14 cellular contexts compared by ENCODE assay signal in genomic region chr1:48684381-48684780, GRCh38.
DNase-seq lines count a peak whose midpoint lies in the region; ATAC-seq and TF ChIP-seq lines count a peak whose summit lies in the region.
"Had no signal": no experiment of that assay in that cellular context is flagged by ENCODE, and none has a peak within 500 bp of the region (broad histone marks: within the 10 kb centered on the region; RNA-seq: fewer than 3 reads in every experiment).

No MANE protein-coding gene starts in this region.

- no peaks in the 10 kb centered on the region for H3K4me1 ChIP-seq in breast epithelium
- H3K4me1 ChIP-seq in mammary epithelial cell (ENCODE audit: insufficient read depth, low read length) = peaks cover 5% of the 10 kb centered on the region
- H3K4me1 ChIP-seq in osteoblast (ENCODE audit: insufficient read depth, low read length) = no peaks in the 10 kb centered on the region

- no peaks in the 10 kb centered on the region for H3K27me3 ChIP-seq in breast epithelium
- H3K27me3 ChIP-seq in mammary epithelial cell (ENCODE audit: insufficient read depth, low read length) = no peaks in the 10 kb centered on the region
- no peaks in the 10 kb centered on the region for H3K27me3 ChIP-seq in osteoblast (ENCODE audit: insufficient read depth, low read length)

- H3K27ac Mint-ChIP-seq in glutamatergic neuron (ENCODE audit: unreplicated experiment) = peak overlapping the region; percentile 93
- H3K27ac Mint-ChIP-seq in activated CD8-positive, alpha-beta T cell treated with anti-CD3 and anti-CD28 coated beads for 36 hours = no peak overlapping the region
- H3K27ac Mint-ChIP-seq in activated CD8-positive, alpha-beta memory T cell treated with anti-CD3 and anti-CD28 coated beads, Interleukin-2, amount 10 ng/mL, durations not matched to agents 7 days and 5 days = no peak overlapping the region
- H3K27ac Mint-ChIP-seq: B cell; CD4-positive, alpha-beta T cell; GM23338 had no signal

- H4K20me1 ChIP-seq in mammary epithelial cell (ENCODE audit: insufficient read depth, low read length) (no peaks in the 10 kb centered on the region), osteoblast (ENCODE audit: insufficient read depth, low read length) (no peaks in the 10 kb centered on the region)

- H3K27me3 Mint-ChIP-seq in glutamatergic neuron (ENCODE audit: unreplicated experiment) = peaks cover 2% of the 10 kb centered on the region
- H3K27me3 Mint-ChIP-seq in activated CD8-positive, alpha-beta T cell treated with anti-CD3 and anti-CD28 coated beads for 36 hours = peaks cover 2% of the 10 kb centered on the region
- H3K27me3 Mint-ChIP-seq in activated CD8-positive, alpha-beta memory T cell treated with anti-CD3 and anti-CD28 coated beads, Interleukin-2, amount 10 ng/mL, durations not matched to agents 7 days and 5 days = no peaks in the 10 kb centered on the region
- H3K27me3 Mint-ChIP-seq: B cell had no signal

- in situ Hi-C loops in mammary epithelial cell (cut with MboI; ENCODE audit: low sequenced_read_pairs in 2 of 2) = no loop called here

- no peak for DNase-seq in breast epithelium (ENCODE audit: low spot score in 2 of 2)
- no peak for DNase-seq in mammary epithelial cell
- no peak for DNase-seq in glutamatergic neuron
- no peak for DNase-seq in sciatic nerve (ENCODE audit: low spot score)
- no peak for DNase-seq in activated CD8-positive, alpha-beta T cell treated with anti-CD3 and anti-CD28 coated beads for 36 hours
- DNase-seq in activated CD8-positive, alpha-beta memory T cell treated with anti-CD3 and anti-CD28 coated beads, Interleukin-2, amount 10 ng/mL, durations not matched to agents 7 days and 5 days = no peak
- DNase-seq in osteoblast (ENCODE audit: insufficient read length, low spot score, missing footprints) = no peak
- DNase-seq: CD4-positive, alpha-beta T cell; DND-41; GDM1; H7 had no signal

- no peak overlapping the region for H3K4me2 ChIP-seq in mammary epithelial cell (ENCODE audit: insufficient read depth, low read depth, low read length)
- no peak overlapping the region for H3K4me2 ChIP-seq in osteoblast (ENCODE audit: insufficient read depth, low read length)
- H3K4me2 ChIP-seq: GM23338 had no signal

- H3K36me3 Mint-ChIP-seq in glutamatergic neuron (ENCODE audit: unreplicated experiment) = no peaks in the 10 kb centered on the region
- H3K36me3 Mint-ChIP-seq in activated CD8-positive, alpha-beta T cell treated with anti-CD3 and anti-CD28 coated beads for 36 hours (ENCODE audit: low read depth) = no peaks in the 10 kb centered on the region
- H3K36me3 Mint-ChIP-seq in activated CD8-positive, alpha-beta memory T cell treated with anti-CD3 and anti-CD28 coated beads, Interleukin-2, amount 10 ng/mL, durations not matched to agents 7 days and 5 days = no peaks in the 10 kb centered on the region

- peaks cover 2% of the 10 kb centered on the region for H3K9me3 Mint-ChIP-seq in glutamatergic neuron (ENCODE audit: unreplicated experiment)
- no peaks in the 10 kb centered on the region for H3K9me3 Mint-ChIP-seq in activated CD8-positive, alpha-beta T cell treated with anti-CD3 and anti-CD28 coated beads for 36 hours
- no peaks in the 10 kb centered on the region for H3K9me3 Mint-ChIP-seq in activated CD8-positive, alpha-beta memory T cell treated with anti-CD3 and anti-CD28 coated beads, Interleukin-2, amount 10 ng/mL, durations not matched to agents 7 days and 5 days (ENCODE audit: low read depth)
- H3K9me3 Mint-ChIP-seq: CD4-positive, alpha-beta T cell; GM23338 had no signal

- TF ChIP-seq CTCF in breast epithelium (IDR thresholded peaks at IDR 0.05) (no peak), mammary epithelial cell (conservative IDR thresholded peaks at IDR 0.05 in 1 of 2, IDR thresholded peaks at IDR 0.05 in 1 of 2; ENCODE audit: extremely low read depth in 1 of 2, insufficient read depth in 1 of 2, low read depth in 1 of 2, low read length in 2 of 2) (no peak), glutamatergic neuron (IDR thresholded peaks at IDR 0.05; ENCODE audit: partially characterized antibody, unreplicated experiment) (no peak), osteoblast (IDR thresholded peaks at IDR 0.05; ENCODE audit: extremely low read depth, low read depth, low read length) (no peak)
- TF ChIP-seq CTCF in activated CD8-positive, alpha-beta T cell treated with anti-CD3 and anti-CD28 coated beads for 36 hours (IDR thresholded peaks at IDR 0.05) = no peak

- H3K79me2 ChIP-seq in mammary epithelial cell (ENCODE audit: insufficient read depth, low read length) (no peaks in the 10 kb centered on the region), osteoblast (ENCODE audit: insufficient read depth, low read length) (no peaks in the 10 kb centered on the region)

- H3K9ac ChIP-seq in mammary epithelial cell (ENCODE audit: insufficient read depth, low read length) = no peak overlapping the region

- peaks cover 6% of the 10 kb centered on the region for H3K4me1 Mint-ChIP-seq in glutamatergic neuron (ENCODE audit: low read depth, unreplicated experiment)
- no peaks in the 10 kb centered on the region for H3K4me1 Mint-ChIP-seq in activated CD8-positive, alpha-beta T cell treated with anti-CD3 and anti-CD28 coated beads for 36 hours (ENCODE audit: low read depth)
- no peaks in the 10 kb centered on the region for H3K4me1 Mint-ChIP-seq in activated CD8-positive, alpha-beta memory T cell treated with anti-CD3 and anti-CD28 coated beads, Interleukin-2, amount 10 ng/mL, durations not matched to agents 7 days and 5 days

- 95% methylated on average over 4 of the region's 4 CpGs for WGBS in mammary epithelial cell (ENCODE audit: low coverage, missing lambda C conversion rate)

- H3K4me3 ChIP-seq in breast epithelium (no peak overlapping the region), mammary epithelial cell (replicated peaks in 1 of 3; ENCODE audit: insufficient read depth in 1 of 3, low read depth in 2 of 3, low read length in 3 of 3) (no peak overlapping the region), osteoblast (ENCODE audit: insufficient read depth, low read length) (no peak overlapping the region)
- H3K4me3 ChIP-seq: GM23338 had no signal

- H2AFZ ChIP-seq in mammary epithelial cell (ENCODE audit: low read depth, low read length) = no peak overlapping the region
- no peak overlapping the region for H2AFZ ChIP-seq in osteoblast (ENCODE audit: low read length)
- H2AFZ ChIP-seq: GM23338 had no signal

- H3K36me3 ChIP-seq in breast epithelium (no peaks in the 10 kb centered on the region), mammary epithelial cell (ENCODE audit: insufficient read depth, low read length) (no peaks in the 10 kb centered on the region), osteoblast (ENCODE audit: insufficient read depth, low read length) (no peaks in the 10 kb centered on the region)

- no peaks in the 10 kb centered on the region for H3K9me3 ChIP-seq in breast epithelium
- H3K9me3 ChIP-seq in mammary epithelial cell (replicated peaks; ENCODE audit: insufficient read depth, low read length) = no peaks in the 10 kb centered on the region
- no peaks in the 10 kb centered on the region for H3K9me3 ChIP-seq in osteoblast (ENCODE audit: low read depth, low read length)

- dilution Hi-C loops in mammary epithelial cell (cut with HindIII; ENCODE audit: low sequenced_read_pairs) = no loop called here

- H3K4me3 Mint-ChIP-seq in glutamatergic neuron (ENCODE audit: unreplicated experiment) = no peak overlapping the region
- H3K4me3 Mint-ChIP-seq in activated CD8-positive, alpha-beta T cell treated with anti-CD3 and anti-CD28 coated beads for 36 hours = no peak overlapping the region
- H3K4me3 Mint-ChIP-seq in activated CD8-positive, alpha-beta memory T cell treated with anti-CD3 and anti-CD28 coated beads, Interleukin-2, amount 10 ng/mL, durations not matched to agents 7 days and 5 days = no peak overlapping the region
- H3K4me3 Mint-ChIP-seq: B cell; CD4-positive, alpha-beta T cell; GM23338 had no signal

- ATAC-seq in sciatic nerve = peak; percentile 25
- no peak for ATAC-seq in activated CD8-positive, alpha-beta T cell treated with anti-CD3 and anti-CD28 coated beads for 36 hours
- ATAC-seq in activated CD8-positive, alpha-beta memory T cell treated with anti-CD3 and anti-CD28 coated beads, Interleukin-2, amount 10 ng/mL, durations not matched to agents 7 days and 5 days = no peak
- ATAC-seq: GM23338 had no signal

- H3K27ac ChIP-seq in breast epithelium (peak overlapping the region; percentile 66 to 67), mammary epithelial cell (ENCODE audit: insufficient read depth, low read depth, low read length) (no peak overlapping the region), osteoblast (ENCODE audit: low read depth, low read length) (no peak overlapping the region)
- H3K27ac ChIP-seq: HL-60 had no signal

- TF ChIP-seq POLR2A in breast epithelium (IDR thresholded peaks at IDR 0.05) = no peak

- BruUV-seq in mammary epithelial cell (replicated peaks; lab: Mats Ljungman, UMichigan) = no TSS peak

- POLR2A ChIA-PET in activated CD8-positive, alpha-beta T cell treated with anti-CD3 and anti-CD28 coated beads for 36 hours (lab: Charles Lee) = no interaction called here

- intact Hi-C loops in breast epithelium (cut with DNase I; ENCODE audit: low total_unique reads) = no loop called here
- intact Hi-C loops in mammary epithelial cell (cut with micrococcal nuclease) = no loop called here
- intact Hi-C loops in sciatic nerve (cut with DNase I) = no loop called here
- intact Hi-C loops in activated CD8-positive, alpha-beta T cell treated with anti-CD3 and anti-CD28 coated beads for 36 hours (cut with micrococcal nuclease) = no loop called here

- CTCF ChIA-PET in mammary epithelial cell (lab: Charles Lee; ENCODE audit: low non-redundant PET) = no interaction called here
- CTCF ChIA-PET in activated CD8-positive, alpha-beta T cell treated with anti-CD3 and anti-CD28 coated beads for 36 hours (lab: Charles Lee) = interaction anchor here (1.1 kb wide), 1 partner anchor 11 kb away, joined by 3 read pairs; no protein-coding TSS in a partner anchor
- CTCF ChIA-PET in activated CD8-positive, alpha-beta memory T cell treated with anti-CD3 and anti-CD28 coated beads, Interleukin-2, amount 10 ng/mL, durations not matched to agents 7 days and 5 days (lab: Charles Lee) = no interaction called here

Comparison
In these comparisons a context has a peak if more than half of its experiments do, and no peak if none do; other contexts are left out.
1. H3K27ac ChIP-seq: peak in breast epithelium (2 of 2); none in mammary epithelial cell (single experiment) and osteoblast (single experiment).